18 cellular contexts compared by ENCODE assay signal in the genomic region with DNA sequence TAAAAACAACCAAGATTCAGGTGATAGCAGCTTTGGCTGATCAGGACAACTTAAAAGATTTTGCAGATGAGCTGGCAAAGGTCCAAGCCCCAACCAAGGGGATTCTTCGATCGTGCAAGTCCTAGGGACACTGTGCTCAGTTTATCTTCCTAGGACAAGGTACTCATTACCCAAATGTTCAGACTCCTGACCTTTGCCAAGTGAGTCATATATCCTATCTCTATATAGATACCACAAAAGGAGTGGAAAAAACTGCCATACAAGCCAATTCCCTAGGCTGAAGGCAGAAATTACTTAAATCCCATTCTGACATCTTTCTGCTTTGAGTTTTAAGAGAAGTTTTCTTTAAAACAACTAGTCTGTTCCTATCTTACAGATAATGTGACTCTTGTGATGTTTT.
DNase-seq lines count a peak whose midpoint lies in the region; ATAC-seq and TF ChIP-seq lines count a peak whose summit lies in the region.
"Had no signal": no experiment of that assay in that cellular context is flagged by ENCODE, and none has a peak within 500 bp of the region (broad histone marks: within the 10 kb centered on the region; RNA-seq: fewer than 3 reads in every experiment).

No MANE protein-coding gene starts in this region.

- H3K36me3 Mint-ChIP-seq in activated naive CD8-positive, alpha-beta T cell treated with anti-CD3 and anti-CD28 coated beads, Interleukin-2, amount 50 U/mL, for 24 hours (ENCODE audit: low read depth) = peaks cover 3% of the 10 kb centered on the region
- H3K36me3 Mint-ChIP-seq in activated naive CD8-positive, alpha-beta T cell treated with anti-CD3 and anti-CD28 coated beads for 36 hours = peaks cover 10% of the 10 kb centered on the region

- no peaks in the 10 kb centered on the region for H4K20me1 ChIP-seq in hepatocyte (ENCODE audit: insufficient read depth, poor library complexity, severe bottlenecking)

- H3K9me3 ChIP-seq in hepatocyte (ENCODE audit: low read depth) = no peaks in the 10 kb centered on the region
- H3K9me3 ChIP-seq: left ventricle myocardium inferior had no signal

- H3K4me3 ChIP-seq in hepatocyte = no peak overlapping the region
- H3K4me3 ChIP-seq: left ventricle myocardium inferior had no signal

- no peak for TF ChIP-seq CTCF in hepatocyte (IDR thresholded peaks at IDR 0.05; ENCODE audit: poor library complexity)

- H2AFZ ChIP-seq in hepatocyte = no peak overlapping the region

- H3K9me3 Mint-ChIP-seq in activated naive CD8-positive, alpha-beta T cell treated with anti-CD3 and anti-CD28 coated beads, Interleukin-2, amount 50 U/mL, for 24 hours = no peaks in the 10 kb centered on the region
- no peaks in the 10 kb centered on the region for H3K9me3 Mint-ChIP-seq in activated naive CD8-positive, alpha-beta T cell treated with anti-CD3 and anti-CD28 coated beads for 36 hours
- H3K9me3 Mint-ChIP-seq: activated CD4-positive, alpha-beta memory T cell treated with anti-CD3 and anti-CD28 coated beads, Interleukin-2, amount 10 ng/mL, durations not matched to agents 7 days and 5 days; central memory CD8-positive, alpha-beta T cell; neural crest cell; stimulated activated naive CD8-positive, alpha-beta T cell treated with anti-CD3 and anti-CD28 coated beads, Interleukin-15, Interleukin-2, amounts not matched to agents 100 ng/mL and 50 ng/mL, for 24 hours had no signal

- no peaks in the 10 kb centered on the region for H3K36me3 ChIP-seq in hepatocyte (replicated peaks; ENCODE audit: insufficient read depth, low read depth)
- H3K36me3 ChIP-seq: left ventricle myocardium inferior had no signal

- no peak for DNase-seq in activated naive CD8-positive, alpha-beta T cell treated with anti-CD3 and anti-CD28 coated beads, Interleukin-2, amount 50 U/mL, for 24 hours
- DNase-seq in activated naive CD8-positive, alpha-beta T cell treated with anti-CD3 and anti-CD28 coated beads for 36 hours = no peak
- DNase-seq in amniotic epithelial cell (ENCODE audit: low read depth) (peak; percentile 80), hepatocyte (ENCODE audit: low spot score) (peak; percentile 71), posterior cingulate gyrus (no peak)
- DNase-seq: activated CD4-positive, alpha-beta memory T cell treated with anti-CD3 and anti-CD28 coated beads, Interleukin-2, amount 10 ng/mL, durations not matched to agents 7 days and 5 days; activated effector memory CD4-positive, alpha-beta T cell treated with anti-CD3 and anti-CD28 coated beads, Interleukin-2, amount 50 U/mL, for 16 hours; left ventricle myocardium inferior; NCI-H1930; NCI-H526; T-helper 2 cell had no signal

- H3K4me3 Mint-ChIP-seq in activated naive CD8-positive, alpha-beta T cell treated with anti-CD3 and anti-CD28 coated beads, Interleukin-2, amount 50 U/mL, for 24 hours = no peak overlapping the region
- H3K4me3 Mint-ChIP-seq in activated naive CD8-positive, alpha-beta T cell treated with anti-CD3 and anti-CD28 coated beads for 36 hours = no peak overlapping the region
- H3K4me3 Mint-ChIP-seq: activated CD4-positive, alpha-beta memory T cell treated with anti-CD3 and anti-CD28 coated beads, Interleukin-2, amount 10 ng/mL, durations not matched to agents 7 days and 5 days; central memory CD8-positive, alpha-beta T cell; neural crest cell; stimulated activated naive CD8-positive, alpha-beta T cell treated with anti-CD3 and anti-CD28 coated beads, Interleukin-15, Interleukin-2, amounts not matched to agents 100 ng/mL and 50 ng/mL, for 24 hours had no signal

- peak overlapping the region; percentile 92 for H3K27ac ChIP-seq in hepatocyte
- H3K27ac ChIP-seq: 22Rv1, left ventricle myocardium inferior had no signal

- ATAC-seq in activated naive CD8-positive, alpha-beta T cell treated with anti-CD3 and anti-CD28 coated beads, Interleukin-2, amount 50 U/mL, for 24 hours = peak; percentile 34
- ATAC-seq in GM18873 (IDR thresholded peaks at IDR 0.05; ENCODE audit: low FRiP score, unreplicated experiment) = no peak
- ATAC-seq in HG03442 (IDR thresholded peaks at IDR 0.05; ENCODE audit: unreplicated experiment) = no peak
- ATAC-seq in GM21737 (IDR thresholded peaks at IDR 0.05; ENCODE audit: unreplicated experiment) = no peak

- intact Hi-C loops in posterior cingulate gyrus (cut with DNase I) = no loop called here

- H3K4me1 ChIP-seq in hepatocyte (ENCODE audit: insufficient read depth) = peaks cover 20% of the 10 kb centered on the region

- H3K4me1 Mint-ChIP-seq in activated naive CD8-positive, alpha-beta T cell treated with anti-CD3 and anti-CD28 coated beads, Interleukin-2, amount 50 U/mL, for 24 hours = peaks cover 44% of the 10 kb centered on the region
- peaks cover 24% of the 10 kb centered on the region for H3K4me1 Mint-ChIP-seq in activated naive CD8-positive, alpha-beta T cell treated with anti-CD3 and anti-CD28 coated beads for 36 hours

- H3K27me3 ChIP-seq in hepatocyte = no peaks in the 10 kb centered on the region

- H3K27ac Mint-ChIP-seq in activated naive CD8-positive, alpha-beta T cell treated with anti-CD3 and anti-CD28 coated beads, Interleukin-2, amount 50 U/mL, for 24 hours = no peak overlapping the region
- H3K27ac Mint-ChIP-seq in activated naive CD8-positive, alpha-beta T cell treated with anti-CD3 and anti-CD28 coated beads for 36 hours = no peak overlapping the region
- H3K27ac Mint-ChIP-seq: activated CD4-positive, alpha-beta memory T cell treated with anti-CD3 and anti-CD28 coated beads, Interleukin-2, amount 10 ng/mL, durations not matched to agents 7 days and 5 days; stimulated activated naive CD8-positive, alpha-beta T cell treated with anti-CD3 and anti-CD28 coated beads, Interleukin-15, Interleukin-2, amounts not matched to agents 100 ng/mL and 50 ng/mL, for 24 hours had no signal

- H3K79me2 ChIP-seq in hepatocyte = peaks cover 45% of the 10 kb centered on the region

- H3K9me2 ChIP-seq in hepatocyte (replicated peaks; ENCODE audit: insufficient read depth) = no peaks in the 10 kb centered on the region

- peak overlapping the region; percentile 56 for H3K4me2 ChIP-seq in hepatocyte

- no peaks in the 10 kb centered on the region for H3K27me3 Mint-ChIP-seq in activated naive CD8-positive, alpha-beta T cell treated with anti-CD3 and anti-CD28 coated beads, Interleukin-2, amount 50 U/mL, for 24 hours
- H3K27me3 Mint-ChIP-seq in activated naive CD8-positive, alpha-beta T cell treated with anti-CD3 and anti-CD28 coated beads for 36 hours = no peaks in the 10 kb centered on the region
- H3K27me3 Mint-ChIP-seq: activated CD4-positive, alpha-beta memory T cell treated with anti-CD3 and anti-CD28 coated beads, Interleukin-2, amount 10 ng/mL, durations not matched to agents 7 days and 5 days; central memory CD8-positive, alpha-beta T cell; stimulated activated naive CD8-positive, alpha-beta T cell treated with anti-CD3 and anti-CD28 coated beads, Interleukin-15, Interleukin-2, amounts not matched to agents 100 ng/mL and 50 ng/mL, for 24 hours had no signal

- 26% methylated on average over 2 of the region's 2 CpGs for WGBS in hepatocyte (ENCODE audit: low lambda C conversion rate, missing lambda C conversion rate)

Comparison
In these comparisons a context has a peak if more than half of its experiments do, and no peak if none do; other contexts are left out.
1. DNase-seq: peak in amniotic epithelial cell (single experiment) and hepatocyte (single experiment); none in activated naive CD8-positive, alpha-beta T cell treated with anti-CD3 and anti-CD28 coated beads, Interleukin-2, amount 50 U/mL, for 24 hours (single experiment), activated naive CD8-positive, alpha-beta T cell treated with anti-CD3 and anti-CD28 coated beads for 36 hours (single experiment) and posterior cingulate gyrus (0 of 10).